1 cellular context compared by ENCODE assay signal in the genomic region with DNA sequence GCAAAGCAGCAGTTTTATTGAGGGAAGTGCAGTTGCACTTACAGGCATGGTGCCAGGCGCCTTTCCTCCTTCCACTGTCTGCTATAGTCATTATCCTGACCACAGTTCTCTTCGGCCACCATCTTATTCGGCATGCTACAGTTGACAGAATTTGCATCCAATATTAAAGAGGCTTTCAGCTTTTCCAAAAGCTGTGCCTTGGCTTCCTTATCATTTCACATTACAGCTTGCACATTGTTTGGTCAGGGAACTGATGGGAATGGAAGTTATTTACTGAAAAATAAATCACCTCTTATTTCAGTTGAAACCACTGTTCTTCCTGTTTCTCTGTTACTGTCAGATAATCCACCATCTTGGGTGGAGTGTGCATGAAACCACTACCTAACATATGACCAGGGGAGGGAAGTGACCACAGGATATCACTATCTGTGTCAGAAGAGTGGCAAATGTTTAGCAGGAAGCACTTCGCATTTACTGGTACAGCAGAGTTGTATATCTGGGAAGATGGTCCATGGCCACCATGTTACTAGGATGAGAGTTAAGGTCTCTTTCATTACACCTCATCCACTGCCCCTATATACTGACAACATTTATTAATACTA.
TF ChIP-seq lines count a peak whose summit lies in the region.

No MANE protein-coding gene starts in this region.

TF ChIP-seq in H1, 55 proteins besides CTCF, POLR2A, EP300 and RAD21 (continued from another document):
- TF ChIP-seq, protein P1, sequence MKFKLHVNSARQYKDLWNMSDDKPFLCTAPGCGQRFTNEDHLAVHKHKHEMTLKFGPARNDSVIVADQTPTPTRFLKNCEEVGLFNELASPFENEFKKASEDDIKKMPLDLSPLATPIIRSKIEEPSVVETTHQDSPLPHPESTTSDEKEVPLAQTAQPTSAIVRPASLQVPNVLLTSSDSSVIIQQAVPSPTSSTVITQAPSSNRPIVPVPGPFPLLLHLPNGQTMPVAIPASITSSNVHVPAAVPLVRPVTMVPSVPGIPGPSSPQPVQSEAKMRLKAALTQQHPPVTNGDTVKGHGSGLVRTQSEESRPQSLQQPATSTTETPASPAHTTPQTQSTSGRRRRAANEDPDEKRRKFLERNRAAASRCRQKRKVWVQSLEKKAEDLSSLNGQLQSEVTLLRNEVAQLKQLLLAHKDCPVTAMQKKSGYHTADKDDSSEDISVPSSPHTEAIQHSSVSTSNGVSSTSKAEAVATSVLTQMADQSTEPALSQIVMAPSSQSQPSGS (IDR thresholded peaks at IDR 0.05; ENCODE audit: low read length) = no peak
- no peak for TF ChIP-seq TCF12 (IDR thresholded peaks at IDR 0.05; ENCODE audit: low read depth, low read length)
- TF ChIP-seq SP2 (IDR thresholded peaks at IDR 0.05; ENCODE audit: low read length) = no peak
- no peak for TF ChIP-seq JUN (IDR thresholded peaks at IDR 0.05; ENCODE audit: low read depth, low read length)
- TF ChIP-seq, protein P2, sequence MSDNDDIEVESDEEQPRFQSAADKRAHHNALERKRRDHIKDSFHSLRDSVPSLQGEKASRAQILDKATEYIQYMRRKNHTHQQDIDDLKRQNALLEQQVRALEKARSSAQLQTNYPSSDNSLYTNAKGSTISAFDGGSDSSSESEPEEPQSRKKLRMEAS (IDR thresholded peaks at IDR 0.05) = no peak
- no peak for TF ChIP-seq SAP30 (IDR thresholded peaks at IDR 0.05; ENCODE audit: insufficient read depth, insufficient replicate concordance, low read length)
- TF ChIP-seq CHD1 (IDR thresholded peaks at IDR 0.05; ENCODE audit: low read depth, low read length) = no peak
- TF ChIP-seq CREB1 (IDR thresholded peaks at IDR 0.05) = no peak
- TF ChIP-seq PHF8 (conservative IDR thresholded peaks at IDR 0.05; ENCODE audit: low read depth, low read length) = no peak
- no peak for TF ChIP-seq JUND (IDR thresholded peaks at IDR 0.05; ENCODE audit: low read length)
- TF ChIP-seq EZH2 (IDR thresholded peaks at IDR 0.05; ENCODE audit: low read depth, low read length, severe bottlenecking) = no peak
- TF ChIP-seq BCL11A (IDR thresholded peaks at IDR 0.05; ENCODE audit: low read depth in 2 of 2, low read length in 2 of 2) = no peak
- TF ChIP-seq GABPA (IDR thresholded peaks at IDR 0.05; ENCODE audit: borderline replicate concordance, insufficient read depth, low read length) = no peak
